24 cellular contexts compared by ENCODE assay signal in the genomic region with DNA sequence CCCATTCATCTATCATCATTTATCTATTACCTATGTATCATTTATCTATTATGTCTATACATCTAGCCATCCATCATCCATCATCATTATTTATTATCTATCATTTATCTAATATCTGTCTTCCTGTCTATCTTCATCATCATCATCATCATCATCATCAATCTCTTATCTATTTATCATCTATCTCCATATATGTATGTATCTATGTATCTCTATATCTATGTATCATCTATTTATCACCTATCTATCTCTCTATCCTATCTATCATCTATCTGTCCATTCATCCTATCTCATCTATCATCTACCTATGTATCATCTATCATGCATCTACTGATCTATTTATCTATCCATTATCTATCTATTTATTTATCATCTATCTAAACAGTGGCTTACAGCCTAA. TPM values are rescaled to one million over a fixed set of nuclear protein-coding genes. Genes with fewer than 3 reads are reported as not detected.
"Had no signal": no experiment of that assay in that cellular context is flagged by ENCODE, and none has a peak within 500 bp of the region (broad histone marks: within the 10 kb centered on the region; RNA-seq: fewer than 3 reads in every experiment).

No MANE protein-coding gene starts in this region.

- H3K27ac ChIP-seq: colonic mucosa, epithelial cell of prostate, esophagus squamous epithelium, gastrocnemius medialis, heart right ventricle, left lung, lower lobe of right lung had no signal

- ATAC-seq: effector memory CD8-positive, alpha-beta T cell; esophagus mucosa; gastrocnemius medialis; heart right ventricle; left lung; left ventricle myocardium superior; lower lobe of right lung; mucosa of descending colon had no signal

- DNase-seq: colonic mucosa; cortex of kidney; effector CD8-positive, alpha-beta T cell; effector memory CD8-positive, alpha-beta T cell; erythroblast; esophagus squamous epithelium; foreskin fibroblast; foreskin melanocyte; gastrocnemius medialis; glutamatergic neuron; head of caudate nucleus; heart right ventricle; hippocampal formation; left cardiac atrium; left lung; left ventricle myocardium superior; lower lobe of right lung; mesenchymal stem cell; mucosa of descending colon had no signal

- H3K27me3 ChIP-seq: colonic mucosa had no signal

- H3K4me1 ChIP-seq: colonic mucosa, gastrocnemius medialis, heart right ventricle, left lung, lower lobe of right lung had no signal

- H3K36me3 ChIP-seq: colonic mucosa, esophagus squamous epithelium, gastrocnemius medialis, heart right ventricle, left lung, lower lobe of right lung had no signal

- H3K4me3 ChIP-seq: colonic mucosa, esophagus squamous epithelium, gastrocnemius medialis, heart right ventricle, left lung, lower lobe of right lung, mucosa of descending colon had no signal

- FAIRE-seq: endometrium, islet of Langerhans, keratinocyte had no signal

- H3K9me3 ChIP-seq: colonic mucosa, esophagus squamous epithelium, gastrocnemius medialis, heart right ventricle, left lung, lower lobe of right lung, mucosa of descending colon had no signal

RNA-seq across cellular contexts. Expression of a gene that starts 3.8 kb away (rescaled TPM):
- polyA plus RNA-seq: keratinocyte had no signal
